In the genomic region with DNA sequence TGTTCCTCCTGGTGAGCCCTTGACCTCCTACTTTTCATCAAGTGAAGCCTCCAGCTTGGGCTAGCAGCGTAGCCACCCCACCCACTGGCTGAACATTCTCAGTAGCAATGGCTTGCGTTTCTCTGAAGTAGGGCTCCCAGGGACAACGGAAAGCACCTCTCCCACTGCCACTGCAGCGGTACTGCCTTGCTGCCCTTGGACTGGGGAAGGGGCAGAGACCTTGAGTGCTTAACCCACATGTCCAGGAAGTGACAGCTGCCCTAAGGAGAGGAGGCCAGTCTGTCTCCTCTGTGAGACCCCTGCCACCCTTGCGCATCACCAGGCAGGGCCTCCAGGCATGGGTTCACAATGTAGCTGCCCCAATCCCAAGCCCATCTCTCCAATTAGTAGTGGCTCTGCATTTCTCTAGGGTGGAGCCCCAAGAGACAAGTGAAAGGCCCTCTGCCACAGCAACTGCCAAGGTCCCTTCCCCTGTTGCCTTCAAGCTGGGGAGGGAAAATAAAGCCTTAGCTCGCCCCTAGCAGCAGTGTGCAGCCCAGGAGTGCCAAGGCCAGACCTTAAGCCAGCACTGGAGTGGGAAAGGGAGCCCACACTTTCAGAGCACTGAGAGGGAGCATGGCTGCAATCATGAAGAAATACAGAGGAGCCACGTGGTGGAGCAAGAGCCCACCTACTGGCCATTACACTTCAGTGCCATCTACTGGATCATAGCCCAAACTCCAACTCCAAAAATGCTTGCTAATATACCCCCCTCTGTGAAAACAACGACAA, we compare ENCODE assay signal across 9 cellular contexts.
DNase-seq lines count a peak whose midpoint lies in the region; ATAC-seq and TF ChIP-seq lines count a peak whose summit lies in the region.
"Had no signal": no experiment of that assay in that cellular context is flagged by ENCODE, and none has a peak within 500 bp of the region (broad histone marks: within the 10 kb centered on the region; RNA-seq: fewer than 3 reads in every experiment).

No MANE protein-coding gene starts in this region.

- DNase-seq in DMS153 treated with DMSO at 0.1 percent for 48 hours (lab: John Stamatoyannopoulos, UW; ENCODE audit: unreplicated experiment) (peak; percentile 20), DMS153 (lab: John Stamatoyannopoulos, UW) (no peak), RWPE2 (ENCODE audit: low spot score) (no peak), iPS-NIHi11 (ENCODE audit: low spot score) (peak; percentile 50), ureter (ENCODE audit: low spot score) (no peak), NCI-H128 (lab: John Stamatoyannopoulos, UW; ENCODE audit: unreplicated experiment) (no peak)

- H3K9me3 ChIP-seq in RWPE2 (ENCODE audit: severe bottlenecking) = no peaks in the 10 kb centered on the region
- H3K9me3 ChIP-seq: A549 had no signal

- H3K27me3 ChIP-seq in RWPE2 (ENCODE audit: insufficient read depth, poor library complexity, severe bottlenecking) = no peaks in the 10 kb centered on the region

- ATAC-seq in HG03439 (IDR thresholded peaks at IDR 0.05; ENCODE audit: unreplicated experiment) = peak; percentile 82
- ATAC-seq in RWPE2 (ENCODE audit: low read depth) = peak; percentile 66; the same call in 2 of the 3 replicates
- ATAC-seq in HG03095 (IDR thresholded peaks at IDR 0.05; ENCODE audit: unreplicated experiment) = no peak

- H3K4me1 ChIP-seq in RWPE2 (ENCODE audit: insufficient read depth, poor library complexity, severe bottlenecking) = no peaks in the 10 kb centered on the region
- H3K4me1 ChIP-seq: A549 had no signal

- TF ChIP-seq CTCF in RWPE2 (IDR thresholded peaks at IDR 0.05; ENCODE audit: poor library complexity, severe bottlenecking) = peak; percentile 68

- H3K36me3 ChIP-seq in RWPE2 (ENCODE audit: low read depth) = no peaks in the 10 kb centered on the region

- no peak overlapping the region for H3K27ac ChIP-seq in RWPE2 (ENCODE audit: poor library complexity, severe bottlenecking)
- H3K27ac ChIP-seq: A549 had no signal

- H3K4me3 ChIP-seq in RWPE2 (ENCODE audit: severe bottlenecking) = no peak overlapping the region
- H3K4me3 ChIP-seq: A549 had no signal

Comparison
In these comparisons a context has a peak if more than half of its experiments do, and no peak if none do; other contexts are left out.
1. DNase-seq: peak in DMS153 treated with DMSO at 0.1 percent for 48 hours (single experiment) and iPS-NIHi11 (single experiment); none in DMS153 (single experiment), RWPE2 (single experiment), ureter (single experiment) and NCI-H128 (single experiment).